ENCODE assay signal across 26 cellular contexts in the genomic region with DNA sequence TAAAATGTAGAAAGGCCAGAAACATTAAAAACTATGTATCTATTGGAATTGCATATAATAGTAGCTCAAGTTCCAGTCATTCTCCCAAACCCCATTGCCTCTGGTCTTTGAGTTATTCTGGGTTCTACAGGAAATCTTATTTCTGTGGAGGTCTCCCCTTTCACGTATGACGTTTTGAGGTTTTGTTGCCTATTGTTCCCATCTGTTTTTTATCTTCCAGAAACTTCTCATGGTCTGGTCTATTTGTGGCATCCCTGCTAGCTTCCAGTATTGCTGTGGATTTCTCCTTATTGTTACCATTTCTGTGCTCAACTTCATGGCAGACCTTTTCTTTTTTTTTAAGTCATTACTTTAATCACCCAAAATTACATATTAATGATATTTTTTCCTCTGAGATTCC.
"Had no signal": no experiment of that assay in that cellular context is flagged by ENCODE, and none has a peak within 500 bp of the region (broad histone marks: within the 10 kb centered on the region; RNA-seq: fewer than 3 reads in every experiment).

No MANE protein-coding gene starts in this region.

- H3K4me1 ChIP-seq: left lung, lower lobe of right lung, pancreas, prostate gland, suprapubic skin, tibial nerve, uterus had no signal

- H3K27me3 Mint-ChIP-seq: naive B cell; stimulated activated naive CD8-positive, alpha-beta T cell treated with anti-CD3 and anti-CD28 coated beads, Interleukin-15, Interleukin-2, amounts not matched to agents 100 ng/mL and 50 ng/mL, for 24 hours; type B pancreatic cell had no signal

- H3K4me1 Mint-ChIP-seq: mesothelial cell of epicardium; naive B cell; natural killer cell; nephron progenitor cell; stimulated activated effector memory CD8-positive, alpha-beta T cell treated with anti-CD3 and anti-CD28 coated beads, Interleukin-12 subunit alpha, Interleukin-12 subunit beta, amount 100 ng/mL, for 72 hours had no signal

- H3K4me3 ChIP-seq: left lung, lower lobe of right lung, pancreas, prostate gland, skin epidermis, suprapubic skin, thoracic aorta, tibial nerve, uterus had no signal

- ATAC-seq: left colon; left lung; lower lobe of right lung; natural killer cell; pancreas; right cardiac atrium; sciatic nerve; stimulated activated effector memory CD8-positive, alpha-beta T cell treated with anti-CD3 and anti-CD28 coated beads, Interleukin-12 subunit alpha, Interleukin-12 subunit beta, amount 100 ng/mL, for 72 hours had no signal

- H3K9me3 ChIP-seq: left lung, lower lobe of right lung, pancreas, prostate gland, suprapubic skin, thoracic aorta, tibial nerve, uterus had no signal

- H3K9me3 Mint-ChIP-seq: mesothelial cell of epicardium; naive B cell; natural killer cell; nephron progenitor cell; stimulated activated effector memory CD8-positive, alpha-beta T cell treated with anti-CD3 and anti-CD28 coated beads, Interleukin-12 subunit alpha, Interleukin-12 subunit beta, amount 100 ng/mL, for 72 hours; stimulated activated naive CD8-positive, alpha-beta T cell treated with anti-CD3 and anti-CD28 coated beads, Interleukin-15, Interleukin-2, amounts not matched to agents 100 ng/mL and 50 ng/mL, for 24 hours; type B pancreatic cell had no signal

- H3K27ac ChIP-seq: left lung, lower lobe of right lung, pancreas, prostate gland, skin epidermis, suprapubic skin, tibial nerve, uterus had no signal

- H3K36me3 ChIP-seq: left lung, lower lobe of right lung, pancreas, prostate gland, suprapubic skin, thoracic aorta, tibial nerve, uterus had no signal

- H3K36me3 Mint-ChIP-seq: naive B cell, natural killer cell had no signal

- H3K27me3 ChIP-seq: left lung, pancreas, suprapubic skin, tibial nerve, uterus had no signal

- DNase-seq: hippocampal formation; kidney; left colon; left lung; lower lobe of right lung; mesendoderm; naive B cell; natural killer cell; nephron progenitor cell; pancreas; posterior cingulate gyrus; retina; right cardiac atrium; stimulated activated CD4-positive, alpha-beta T cell treated with anti-CD3 and anti-CD28 coated beads, Interleukin-4, amount 100 ng/mL, for 24 hours; stimulated activated naive CD4-positive, alpha-beta T cell; uterus had no signal

- H3K4me3 Mint-ChIP-seq: mesothelial cell of epicardium; naive B cell; natural killer cell; nephron progenitor cell; stimulated activated effector memory CD8-positive, alpha-beta T cell treated with anti-CD3 and anti-CD28 coated beads, Interleukin-12 subunit alpha, Interleukin-12 subunit beta, amount 100 ng/mL, for 72 hours; stimulated activated naive CD8-positive, alpha-beta T cell treated with anti-CD3 and anti-CD28 coated beads, Interleukin-15, Interleukin-2, amounts not matched to agents 100 ng/mL and 50 ng/mL, for 24 hours; type B pancreatic cell had no signal

- H3K27ac Mint-ChIP-seq: mesothelial cell of epicardium; naive B cell; natural killer cell; nephron progenitor cell; stimulated activated effector memory CD8-positive, alpha-beta T cell treated with anti-CD3 and anti-CD28 coated beads, Interleukin-12 subunit alpha, Interleukin-12 subunit beta, amount 100 ng/mL, for 72 hours; stimulated activated naive CD8-positive, alpha-beta T cell treated with anti-CD3 and anti-CD28 coated beads, Interleukin-15, Interleukin-2, amounts not matched to agents 100 ng/mL and 50 ng/mL, for 24 hours; type B pancreatic cell had no signal
